ENCODE assay signal across 1 cellular context in the genomic region with DNA sequence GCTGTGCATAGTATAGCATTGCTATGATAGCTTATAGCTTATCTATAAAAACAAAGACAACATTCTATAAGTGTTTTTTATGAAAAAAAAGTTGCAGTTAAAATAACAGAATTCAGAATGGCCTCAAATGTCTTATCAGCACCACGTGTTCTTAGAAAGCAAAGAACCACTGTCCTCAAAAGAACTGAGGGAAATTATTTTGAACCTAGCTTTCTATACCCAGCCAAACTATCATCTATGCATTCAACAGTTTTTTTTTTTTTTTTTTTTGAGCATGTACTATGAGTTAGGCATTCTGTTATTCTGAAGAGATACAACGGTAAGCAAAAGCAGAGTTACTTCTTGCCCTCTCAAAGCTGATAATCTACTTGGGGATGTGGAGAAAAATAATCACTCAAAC.
TF ChIP-seq lines count a peak whose summit lies in the region.

No MANE protein-coding gene starts in this region.

TF ChIP-seq in HEK293, 187 proteins besides CTCF, POLR2A, EP300 and RAD21 (continued from another document):
- TF ChIP-seq, protein P1, sequence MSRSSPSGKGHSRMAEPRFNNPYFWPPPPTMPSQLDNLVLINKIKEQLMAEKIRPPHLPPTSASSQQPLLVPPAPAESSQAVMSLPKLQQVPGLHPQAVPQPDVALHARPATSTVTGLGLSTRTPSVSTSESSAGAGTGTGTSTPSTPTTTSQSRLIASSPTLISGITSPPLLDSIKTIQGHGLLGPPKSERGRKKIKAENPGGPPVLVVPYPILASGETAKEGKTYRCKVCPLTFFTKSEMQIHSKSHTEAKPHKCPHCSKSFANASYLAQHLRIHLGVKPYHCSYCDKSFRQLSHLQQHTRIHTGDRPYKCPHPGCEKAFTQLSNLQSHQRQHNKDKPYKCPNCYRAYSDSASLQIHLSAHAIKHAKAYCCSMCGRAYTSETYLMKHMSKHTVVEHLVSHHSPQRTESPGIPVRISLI (tag by site-specific recombination; IDR thresholded peaks at IDR 0.05) = no peak
- TF ChIP-seq SCRT2 (tag by site-specific recombination; IDR thresholded peaks at IDR 0.05) = 0 out of 2 replicates have a peak, but pooled peaks have one; percentile 21
